In genomic region chr17:83155128-83156081, GRCh38 we compare ENCODE assay signal across 10 cellular contexts.
A peak's percentile ranks its signal among the peaks of the same experiment; 100 is the strongest.
DNase-seq lines count a peak whose midpoint lies in the region; ATAC-seq and TF ChIP-seq lines count a peak whose summit lies in the region.
"Had no signal": no experiment of that assay in that cellular context is flagged by ENCODE, and none has a peak within 500 bp of the region (broad histone marks: within the 10 kb centered on the region; RNA-seq: fewer than 3 reads in every experiment).

No MANE protein-coding gene starts in this region.

- H3K4me1 ChIP-seq in CD4-positive, CD25-positive, alpha-beta regulatory T cell (ENCODE audit: control insufficient read depth, insufficient read depth, low read length, poor library complexity, severe bottlenecking): no peaks in the 10 kb centered on the region
- H3K4me1 ChIP-seq in osteoblast (ENCODE audit: insufficient read depth, low read length) (no peaks in the 10 kb centered on the region), thyroid gland (no peaks in the 10 kb centered on the region)

- H3K36me3 Mint-ChIP-seq in CD4-positive, CD25-positive, alpha-beta regulatory T cell: no peaks in the 10 kb centered on the region
- H3K36me3 Mint-ChIP-seq: stimulated activated naive B cell treated with anti-CD40 and anti-IgM and Interleukin-4, amounts not matched to agents 10 μg/mL and 1 μg/mL and 100 μg/mL, for 72 hours had no signal

- H3K27ac ChIP-seq in CD4-positive, CD25-positive, alpha-beta regulatory T cell (ENCODE audit: insufficient read depth, low read length, poor library complexity, severe bottlenecking): no peak overlapping the region
- H3K27ac ChIP-seq in osteoblast (ENCODE audit: low read depth, low read length) (peak overlapping the region; percentile 51), thyroid gland (no peak overlapping the region)

- peak overlapping the region; percentile 22 for H3K4me2 ChIP-seq in osteoblast (ENCODE audit: insufficient read depth, low read length)

- peak overlapping the region in 2 of 3 donors; percentile 47 to 84 for H3K27ac Mint-ChIP-seq in CD4-positive, CD25-positive, alpha-beta regulatory T cell

- H3K4me3 ChIP-seq in CD4-positive, CD25-positive, alpha-beta regulatory T cell (ENCODE audit: low read depth, low read length): no peak overlapping the region
- H3K4me3 ChIP-seq in NB4 (ENCODE audit: low read depth, low read length) (no peak overlapping the region), osteoblast (ENCODE audit: insufficient read depth, low read length) (no peak overlapping the region), thyroid gland (replicated peaks in 1 of 3) (no peak overlapping the region)

- no peaks in the 10 kb centered on the region for H3K79me2 ChIP-seq in osteoblast (ENCODE audit: insufficient read depth, low read length)

- intact Hi-C loops in thyroid gland (cut with DNase I): no loop called here

- H2AFZ ChIP-seq in osteoblast (ENCODE audit: low read length): peak overlapping the region; percentile 76

- peaks cover 11% of the 10 kb centered on the region for H3K27me3 Mint-ChIP-seq in CD4-positive, CD25-positive, alpha-beta regulatory T cell

- no peaks in the 10 kb centered on the region for H3K9me3 Mint-ChIP-seq in CD4-positive, CD25-positive, alpha-beta regulatory T cell
- H3K9me3 Mint-ChIP-seq: stimulated activated naive B cell treated with anti-CD40 and anti-IgM and Interleukin-4, amounts not matched to agents 10 μg/mL and 1 μg/mL and 100 μg/mL, for 72 hours had no signal

- peak in 1 of 3 donors; percentile 7 for DNase-seq in CD4-positive, CD25-positive, alpha-beta regulatory T cell
- DNase-seq in NB4 (ENCODE audit: low read depth) (peak; percentile 46), epidermal melanocyte (ENCODE audit: insufficient read length, low spot score) (peak; percentile 73), osteoblast (ENCODE audit: insufficient read length, low spot score, missing footprints) (peak; percentile 96), thyroid gland (no peak), cerebellum (ENCODE audit: low spot score) (no peak), COR-L47 (lab: John Stamatoyannopoulos, UW) (no peak)
- DNase-seq: stimulated activated naive B cell treated with anti-CD40 and anti-IgM and Interleukin-4, amounts not matched to agents 10 μg/mL and 1 μg/mL and 100 μg/mL, for 72 hours had no signal

- H3K36me3 ChIP-seq in CD4-positive, CD25-positive, alpha-beta regulatory T cell (ENCODE audit: control insufficient read depth, insufficient read depth, low read length): no peaks in the 10 kb centered on the region
- H3K36me3 ChIP-seq in osteoblast (ENCODE audit: insufficient read depth, low read length): no peaks in the 10 kb centered on the region
- H3K36me3 ChIP-seq in thyroid gland: no peaks in the 10 kb centered on the region

- no peaks in the 10 kb centered on the region for H3K9me3 ChIP-seq in CD4-positive, CD25-positive, alpha-beta regulatory T cell (ENCODE audit: control insufficient read depth in 2 of 2, low read length in 2 of 2)
- no peaks in the 10 kb centered on the region for H3K9me3 ChIP-seq in osteoblast (ENCODE audit: low read depth, low read length)
- H3K9me3 ChIP-seq in thyroid gland: no peaks in the 10 kb centered on the region

- H4K20me1 ChIP-seq in osteoblast (ENCODE audit: insufficient read depth, low read length): no peaks in the 10 kb centered on the region

- no peak for TF ChIP-seq CTCF in NB4 (IDR thresholded peaks at IDR 0.05; ENCODE audit: low read depth, low read length)
- TF ChIP-seq CTCF in osteoblast (IDR thresholded peaks at IDR 0.05; ENCODE audit: extremely low read depth, low read depth, low read length): no peak
- TF ChIP-seq CTCF in thyroid gland (IDR thresholded peaks at IDR 0.05): no peak

- WGBS in thyroid gland, 2 donors: 79% methylated on average over 25 to 29 of the region's 31 CpGs

- no peak overlapping the region for H3K4me3 Mint-ChIP-seq in CD4-positive, CD25-positive, alpha-beta regulatory T cell
- H3K4me3 Mint-ChIP-seq: stimulated activated naive B cell treated with anti-CD40 and anti-IgM and Interleukin-4, amounts not matched to agents 10 μg/mL and 1 μg/mL and 100 μg/mL, for 72 hours had no signal

- no peak for TF ChIP-seq POLR2A in NB4 (IDR thresholded peaks at IDR 0.05; ENCODE audit: extremely low read depth, insufficient read length)
- TF ChIP-seq POLR2A in thyroid gland (IDR thresholded peaks at IDR 0.05): no peak

- H3K27me3 ChIP-seq in CD4-positive, CD25-positive, alpha-beta regulatory T cell (ENCODE audit: control insufficient read depth, insufficient read depth, low read length): no peaks in the 10 kb centered on the region
- H3K27me3 ChIP-seq in osteoblast (ENCODE audit: insufficient read depth, low read length) (no peaks in the 10 kb centered on the region), thyroid gland (no peaks in the 10 kb centered on the region)

- peak in 1 of 2 donors; percentile 37 for ATAC-seq in CD4-positive, CD25-positive, alpha-beta regulatory T cell (ENCODE audit: low read depth in 2 of 2)
- no peak for ATAC-seq in HG03354 (IDR thresholded peaks at IDR 0.05; ENCODE audit: poor library complexity, severe bottlenecking, unreplicated experiment)
- ATAC-seq: Panc1 had no signal

- peaks cover 0 to 4% (median 1%) of the 10 kb centered on the region in 4 donors for H3K4me1 Mint-ChIP-seq in CD4-positive, CD25-positive, alpha-beta regulatory T cell

Comparison
In these comparisons a context has a peak if more than half of its experiments do, and no peak if none do; other contexts are left out.
1. DNase-seq: peak in NB4 (single experiment), epidermal melanocyte (single experiment) and osteoblast (single experiment); none in thyroid gland (0 of 2), cerebellum (single experiment) and COR-L47 (single experiment).